ENCODE assay signal across 8 cellular contexts in genomic region chr1:24201941-24202440, GRCh38. TPM values are rescaled to one million over a fixed set of nuclear protein-coding genes. Genes with fewer than 3 reads are reported as not detected.
A peak's percentile ranks its signal among the peaks of the same experiment; 100 is the strongest.
DNase-seq lines count a peak whose midpoint lies in the region; ATAC-seq and TF ChIP-seq lines count a peak whose summit lies in the region.

No MANE protein-coding gene starts in this region.

- peak; percentile 87 for DNase-seq in GM04504 (ENCODE audit: low read depth)
- peak; percentile 70 for DNase-seq in NCI-H1092 (lab: John Stamatoyannopoulos, UW)
- peak in 3 of 5 experiments; percentile 35 to 46 (median 43) for DNase-seq in T-helper 2 cell
- DNase-seq in body of pancreas = peak; percentile 85 to 92 (median 90)
- DNase-seq in hippocampal formation (lab: John Stamatoyannopoulos, UW) = peak; percentile 56 to 70
- DNase-seq in sciatic nerve (ENCODE audit: low spot score) = peak; percentile 87

- H3K36me3 ChIP-seq in body of pancreas (replicated peaks in 1 of 2; ENCODE audit: insufficient read depth in 1 of 2, low read depth in 2 of 2) = no peaks in the 10 kb centered on the region

- peak; percentile 54 to 89 (median 78) for TF ChIP-seq CTCF in body of pancreas (IDR thresholded peaks at IDR 0.05)

- H3K27me3 ChIP-seq in body of pancreas = no peaks in the 10 kb centered on the region

- H3K9me3 ChIP-seq in body of pancreas = no peaks in the 10 kb centered on the region

- H3K4me1 ChIP-seq in body of pancreas = peaks cover 4% of the 10 kb centered on the region

- 32 to 60% methylated on average over 5 of the region's 5 CpGs for WGBS in body of pancreas, 2 donors

- H3K4me3 ChIP-seq in body of pancreas = no peak overlapping the region

- ATAC-seq in body of pancreas (peak; percentile 89), sciatic nerve (peak; percentile 94), GM18909 (IDR thresholded peaks at IDR 0.05; ENCODE audit: poor library complexity, unreplicated experiment) (no peak), GM21367 (IDR thresholded peaks at IDR 0.05; ENCODE audit: unreplicated experiment) (no peak)

- peak overlapping the region in 2 of 4 donors; percentile 36 to 56 for H3K27ac ChIP-seq in body of pancreas

- intact Hi-C loops in body of pancreas (cut with DNase I) (loop anchor here (5.0 kb wide), 1 partner anchor 185 kb away; no protein-coding TSS in a partner anchor), sciatic nerve (cut with DNase I) (no loop called here)

- TF ChIP-seq POLR2A in body of pancreas (IDR thresholded peaks at IDR 0.05) = no peak

RNA-seq across cellular contexts. Expression of gene IFNLR1, which starts 14.9 kb away (rescaled TPM):
- total RNA-seq in body of pancreas = 1 to 10 TPM; 4.6 to 5.4 TPM
- 0.49 TPM for total RNA-seq in sciatic nerve

RNA-seq across cellular contexts. Expression of gene IL22RA1, which starts 59.1 kb away (rescaled TPM):
- total RNA-seq in body of pancreas (100 to 1,000 TPM in 1 of 2 donors, 10 to 100 TPM in 1; 49.1 to 133 TPM), sciatic nerve (not detected)

Comparison
In these comparisons a context has a peak if more than half of its experiments do, and no peak if none do; other contexts are left out.
1. ATAC-seq: peak in body of pancreas (single experiment) and sciatic nerve (single experiment); none in GM18909 (single experiment) and GM21367 (single experiment).
2. RNA of gene IL22RA1, which starts 59.1 kb away (total RNA-seq): 49.1 to 133 TPM in body of pancreas; not detected in sciatic nerve (single experiment); every median in the first group is over 10 times any median in the second.
3. Peak in every context shown above with its lines, with median percentiles within 50 percentile points of each other: DNase-seq.